ENCODE assay signal across 22 cellular contexts in genomic region chr11:68158580-68158979, GRCh38.
"Had no signal": no experiment of that assay in that cellular context is flagged by ENCODE, and none has a peak within 500 bp of the region (broad histone marks: within the 10 kb centered on the region; RNA-seq: fewer than 3 reads in every experiment).

No MANE protein-coding gene starts in this region.

- H3K4me3 ChIP-seq: coronary artery, lung, mucosa of descending colon, prostate gland, right atrium auricular region, smooth muscle cell, suprapubic skin had no signal

- H3K36me3 Mint-ChIP-seq: naive B cell; natural killer cell treated with Interleukin-12 subunit alpha and Interleukin-12 subunit beta and Interleukin-15 and Interleukin-18, amount 100 ng/mL, for 72 hours had no signal

- H3K27me3 ChIP-seq: neutrophil, right atrium auricular region, suprapubic skin had no signal

- DNase-seq: dermis blood vessel endothelial cell; effector memory CD8-positive, alpha-beta T cell; erythroblast; mucosa of descending colon; naive B cell; stimulated activated CD4-positive, alpha-beta T cell treated with anti-CD3 and anti-CD28 coated beads, Interleukin-12 subunit alpha, Interleukin-12 subunit beta, amount 100 ng/mL, for 4 hours; stimulated activated CD4-positive, alpha-beta T cell treated with anti-CD3 and anti-CD28 coated beads, Interleukin-1b, Interleukin-23, amount 100 ng/mL, for 48 hours; stimulated activated CD4-positive, alpha-beta T cell treated with anti-CD3 and anti-CD28 coated beads, Interleukin-4, amount 100 ng/mL, for 1 hour; stimulated activated CD8-positive, alpha-beta memory T cell treated with anti-CD3 and anti-CD28 coated beads, Interleukin-4, amount 100 ng/mL, for 48 hours; stimulated activated naive CD4-positive, alpha-beta T cell; stimulated activated naive CD8-positive, alpha-beta T cell treated with anti-CD3 and anti-CD28 coated beads, Interleukin-15, amount 100 ng/mL, for 72 hours; trophoblast cell had no signal

- H3K9me3 ChIP-seq: mucosa of descending colon, neutrophil, prostate gland, right atrium auricular region, suprapubic skin had no signal

- H3K27me3 Mint-ChIP-seq: effector memory CD8-positive, alpha-beta T cell; memory B cell; naive B cell; natural killer cell treated with Interleukin-12 subunit alpha and Interleukin-12 subunit beta and Interleukin-15 and Interleukin-18, amount 100 ng/mL, for 72 hours; stimulated activated naive CD8-positive, alpha-beta T cell treated with anti-CD3 and anti-CD28 coated beads, Interleukin-15, amount 100 ng/mL, for 72 hours had no signal

- H3K27ac ChIP-seq: coronary artery, neutrophil, prostate gland, right atrium auricular region, suprapubic skin had no signal

- ATAC-seq: effector memory CD8-positive, alpha-beta T cell; mucosa of descending colon; natural killer cell treated with Interleukin-12 subunit alpha and Interleukin-12 subunit beta and Interleukin-15 and Interleukin-18, amount 100 ng/mL, for 72 hours; sciatic nerve; stimulated activated naive CD8-positive, alpha-beta T cell treated with anti-CD3 and anti-CD28 coated beads, Interleukin-15, amount 100 ng/mL, for 72 hours had no signal

- H3K4me2 ChIP-seq: smooth muscle cell had no signal

- H3K4me3 Mint-ChIP-seq: effector memory CD8-positive, alpha-beta T cell; memory B cell; naive B cell; natural killer cell treated with Interleukin-12 subunit alpha and Interleukin-12 subunit beta and Interleukin-15 and Interleukin-18, amount 100 ng/mL, for 72 hours; stimulated activated naive CD8-positive, alpha-beta T cell treated with anti-CD3 and anti-CD28 coated beads, Interleukin-15, amount 100 ng/mL, for 72 hours had no signal

- H3K4me1 Mint-ChIP-seq: memory B cell; stimulated activated naive CD8-positive, alpha-beta T cell treated with anti-CD3 and anti-CD28 coated beads, Interleukin-15, amount 100 ng/mL, for 72 hours had no signal

- H3K36me3 ChIP-seq: prostate gland had no signal

- H3K27ac Mint-ChIP-seq: effector memory CD8-positive, alpha-beta T cell; memory B cell; natural killer cell treated with Interleukin-12 subunit alpha and Interleukin-12 subunit beta and Interleukin-15 and Interleukin-18, amount 100 ng/mL, for 72 hours; stimulated activated naive CD8-positive, alpha-beta T cell treated with anti-CD3 and anti-CD28 coated beads, Interleukin-15, amount 100 ng/mL, for 72 hours had no signal

- H3K9me3 Mint-ChIP-seq: effector memory CD8-positive, alpha-beta T cell; memory B cell; naive B cell; natural killer cell treated with Interleukin-12 subunit alpha and Interleukin-12 subunit beta and Interleukin-15 and Interleukin-18, amount 100 ng/mL, for 72 hours; stimulated activated naive CD8-positive, alpha-beta T cell treated with anti-CD3 and anti-CD28 coated beads, Interleukin-15, amount 100 ng/mL, for 72 hours had no signal

- H3K4me1 ChIP-seq: prostate gland, right atrium auricular region, suprapubic skin had no signal
